Comparison of ENCODE assay signal across 10 cellular contexts in the genomic region with DNA sequence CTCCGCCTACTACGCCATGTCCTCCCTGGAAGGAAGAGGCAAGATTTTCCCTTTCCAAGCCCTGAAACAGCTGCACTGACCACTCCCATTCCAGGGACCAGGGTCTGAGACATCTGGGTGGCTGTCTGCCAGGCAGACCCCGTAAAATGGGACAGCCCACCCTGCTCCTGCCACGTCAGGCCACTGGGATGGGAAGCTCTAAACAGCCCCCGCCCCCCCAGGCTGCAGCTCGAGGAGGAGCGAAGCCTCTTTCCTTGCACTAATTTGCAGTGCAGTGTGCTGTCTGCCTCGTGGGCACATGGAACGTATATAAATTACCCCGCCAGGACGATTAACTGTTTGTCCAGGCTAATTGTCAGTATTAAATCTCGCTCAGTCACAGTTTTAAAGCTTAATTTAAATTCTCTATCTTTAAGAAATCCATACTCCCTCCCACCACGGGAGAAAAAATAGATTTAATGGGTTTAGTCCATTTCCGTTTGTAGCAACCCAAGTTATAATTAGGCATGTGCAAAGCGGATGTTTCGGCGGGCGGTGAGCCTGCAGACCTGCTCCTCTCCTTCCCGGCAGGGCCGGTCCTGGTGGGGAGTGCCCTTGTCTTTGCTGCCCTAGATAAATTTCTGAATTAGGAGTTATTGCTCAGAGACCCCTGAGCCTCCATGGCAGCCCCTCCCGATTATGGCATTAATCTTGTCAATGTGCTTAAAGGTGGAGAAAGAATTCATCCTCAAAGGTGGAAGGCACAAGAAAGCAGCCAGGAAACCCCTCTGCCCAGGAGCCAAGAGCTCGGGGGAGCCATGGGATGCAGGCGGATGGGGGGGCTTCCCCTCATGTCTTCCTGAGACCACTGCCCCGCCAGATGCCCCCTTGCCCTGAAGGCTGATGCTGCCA.
DNase-seq lines count a peak whose midpoint lies in the region; ATAC-seq and TF ChIP-seq lines count a peak whose summit lies in the region.
"Had no signal": no experiment of that assay in that cellular context is flagged by ENCODE, and none has a peak within 500 bp of the region (broad histone marks: within the 10 kb centered on the region; RNA-seq: fewer than 3 reads in every experiment).

No MANE protein-coding gene starts in this region.

- H3K27ac ChIP-seq in WERI-Rb-1 (no peak overlapping the region), lower lobe of right lung (no peak overlapping the region)

- H3K9me3 ChIP-seq in WERI-Rb-1 (ENCODE audit: severe bottlenecking), result no peaks in the 10 kb centered on the region
- no peaks in the 10 kb centered on the region for H3K9me3 ChIP-seq in lower lobe of right lung

- POLR2A ChIA-PET in HEK293T (lab: Yijun Ruan, JAX), result no interaction called here

- no peaks in the 10 kb centered on the region for H3K27me3 ChIP-seq in WERI-Rb-1 (ENCODE audit: insufficient read depth, low read depth, severe bottlenecking)
- peaks cover 42% of the 10 kb centered on the region for H3K27me3 ChIP-seq in lower lobe of right lung (ENCODE audit: low read depth)

- peak; percentile 27 for DNase-seq in AG08395 (ENCODE audit: low spot score)
- DNase-seq in HEK293T (ENCODE audit: extremely low spot score), result no peak
- no peak for DNase-seq in WERI-Rb-1
- no peak for DNase-seq in lower lobe of right lung
- DNase-seq in GM13976 (ENCODE audit: low spot score), result no peak
- no peak for DNase-seq in kidney tubule cell (ENCODE audit: low spot score)
- DNase-seq: GF-D8, NCI-H2171 had no signal

- H3K4me3 ChIP-seq in WERI-Rb-1 (ENCODE audit: low read depth, low read length), result 0 out of 2 replicates have a peak overlapping the region, but pooled peaks have one; percentile 2
- peak overlapping the region; percentile 12 for H3K4me3 ChIP-seq in lower lobe of right lung

- H3K36me3 ChIP-seq in WERI-Rb-1, result no peaks in the 10 kb centered on the region
- H3K36me3 ChIP-seq in lower lobe of right lung, result no peaks in the 10 kb centered on the region

- TF ChIP-seq CTCF in WERI-Rb-1 (IDR thresholded peaks at IDR 0.05; ENCODE audit: low read depth, low read length) (no peak), lower lobe of right lung (IDR thresholded peaks at IDR 0.05) (no peak), GM13976 (IDR thresholded peaks at IDR 0.05; ENCODE audit: borderline replicate concordance, control extremely low read depth, extremely low read depth, insufficient read depth, missing control alignments) (no peak)

- peaks cover 12% of the 10 kb centered on the region for H3K4me1 ChIP-seq in lower lobe of right lung

- CTCF ChIA-PET in HEK293T (lab: Yijun Ruan, JAX), result no interaction called here

- in situ Hi-C loops in GM13976 (cut with MboI; ENCODE audit: low sequenced_read_pairs, unreplicated experiment), result no loop called here

- intact Hi-C loops in lower lobe of right lung (cut with DNase I), result no loop called here

- ATAC-seq in lower lobe of right lung, result no peak
- ATAC-seq in HG03565 (IDR thresholded peaks at IDR 0.05; ENCODE audit: unreplicated experiment), result no peak
- ATAC-seq in HG02852 (IDR thresholded peaks at IDR 0.05; ENCODE audit: unreplicated experiment), result no peak

TF ChIP-seq in HEK293T, 16 proteins besides CTCF, POLR2A, EP300 and RAD21:
- TF ChIP-seq ZNF384 (IDR thresholded peaks at IDR 0.05) (no peak), L3MBTL2 (conservative IDR thresholded peaks at IDR 0.05) (peak; percentile 54)
